Comparison of ENCODE assay signal across 29 cellular contexts in the genomic region with DNA sequence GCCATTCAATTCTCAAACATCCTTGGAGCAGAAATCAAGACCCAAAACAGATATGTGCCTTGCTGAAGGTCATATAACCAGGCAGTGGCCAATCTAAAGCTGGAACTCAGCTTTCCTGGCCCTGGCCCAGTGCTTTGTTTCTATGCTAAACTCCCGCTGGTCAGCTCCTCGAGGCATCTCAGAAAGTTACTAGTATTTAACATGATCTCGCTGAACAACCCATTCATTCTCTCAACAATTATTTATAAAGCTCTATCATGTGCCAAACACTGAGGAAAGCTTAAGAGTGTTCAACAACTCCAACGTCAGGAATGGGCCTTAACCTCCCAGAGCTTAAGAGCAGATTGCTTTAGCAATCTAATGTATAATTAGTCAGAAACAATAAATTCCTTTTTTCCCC. TPM values are rescaled to one million over a fixed set of nuclear protein-coding genes. Genes with fewer than 3 reads are reported as not detected.
"Had no signal": no experiment of that assay in that cellular context is flagged by ENCODE, and none has a peak within 500 bp of the region (broad histone marks: within the 10 kb centered on the region; RNA-seq: fewer than 3 reads in every experiment).

No MANE protein-coding gene starts in this region.

- H2AFZ ChIP-seq: PC-9 had no signal

- H3K9me3 Mint-ChIP-seq: activated CD4-positive, alpha-beta memory T cell treated with anti-CD3 and anti-CD28 coated beads, Interleukin-2, amount 10 ng/mL, durations not matched to agents 7 days and 5 days; activated naive CD8-positive, alpha-beta T cell treated with anti-CD3 and anti-CD28 coated beads for 36 hours; central memory CD8-positive, alpha-beta T cell had no signal

- DNase-seq: activated CD4-positive, alpha-beta memory T cell treated with anti-CD3 and anti-CD28 coated beads, Interleukin-2, amount 10 ng/mL, durations not matched to agents 7 days and 5 days; activated CD4-positive, alpha-beta T cell treated with anti-CD3 and anti-CD28 coated beads for 1 hour; activated CD4-positive, alpha-beta T cell treated with anti-CD3 and anti-CD28 coated beads for 48 hours; activated CD4-positive, CD25-positive, alpha-beta regulatory T cell; activated CD8-positive, alpha-beta memory T cell treated with anti-CD3 and anti-CD28 coated beads for 24 hours; activated CD8-positive, alpha-beta memory T cell treated with anti-CD3 and anti-CD28 coated beads, Interleukin-2, amount 10 ng/mL, durations not matched to agents 7 days and 5 days; activated CD8-positive, alpha-beta memory T cell treated with anti-CD3 and anti-CD28 coated beads, Interleukin-2, amount 50 U/mL, for 48 hours; activated effector memory CD4-positive, alpha-beta T cell treated with anti-CD3 and anti-CD28 coated beads, Interleukin-2, amount 50 U/mL, for 16 hours; activated naive CD4-positive, alpha-beta T cell; activated naive CD4-positive, alpha-beta T cell treated with anti-CD3 and anti-CD28 coated beads, Interleukin-2, amount 50 U/mL, for 16 hours; activated naive CD8-positive, alpha-beta T cell treated with anti-CD3 and anti-CD28 coated beads for 36 hours; activated T-cell treated with anti-CD3 and anti-CD28 coated beads, Interleukin-2, amount 50 U/mL, for 48 hours; amniotic stem cell; aorta; NCI-H1105; NCI-H1417 treated with DMSO at 0.1 percent for 48 hours; NCI-H187 treated with DMSO at 0.1 percent for 48 hours; NCI-H2081 treated with DMSO at 0.1 percent for 48 hours; NCI-H226; NCI-H524 treated with DMSO at 0.1 percent for 48 hours; NK-92 treated with Interleukin-12 subunit alpha and Interleukin-12 subunit beta, amount 100 ng/mL, for 24 hours; PC-9; SIG-M5; T1000; WERI-Rb-1 had no signal

- H3K4me3 Mint-ChIP-seq: activated CD4-positive, alpha-beta memory T cell treated with anti-CD3 and anti-CD28 coated beads, Interleukin-2, amount 10 ng/mL, durations not matched to agents 7 days and 5 days; activated CD8-positive, alpha-beta memory T cell treated with anti-CD3 and anti-CD28 coated beads, Interleukin-2, amount 10 ng/mL, durations not matched to agents 7 days and 5 days; activated naive CD8-positive, alpha-beta T cell treated with anti-CD3 and anti-CD28 coated beads for 36 hours; central memory CD8-positive, alpha-beta T cell had no signal

- ATAC-seq: activated CD8-positive, alpha-beta memory T cell treated with anti-CD3 and anti-CD28 coated beads, Interleukin-2, amount 10 ng/mL, durations not matched to agents 7 days and 5 days; Right ventricle myocardium inferior had no signal

- H3K4me1 Mint-ChIP-seq: activated CD4-positive, alpha-beta memory T cell treated with anti-CD3 and anti-CD28 coated beads, Interleukin-2, amount 10 ng/mL, durations not matched to agents 7 days and 5 days; central memory CD8-positive, alpha-beta T cell had no signal

- H3K4me2 ChIP-seq: PC-9 had no signal

- H3K27me3 ChIP-seq: cardiac muscle cell had no signal

- H3K4me3 ChIP-seq: cardiac muscle cell, PC-9 had no signal

- H3K27ac Mint-ChIP-seq: activated CD4-positive, alpha-beta memory T cell treated with anti-CD3 and anti-CD28 coated beads, Interleukin-2, amount 10 ng/mL, durations not matched to agents 7 days and 5 days; activated CD8-positive, alpha-beta memory T cell treated with anti-CD3 and anti-CD28 coated beads, Interleukin-2, amount 10 ng/mL, durations not matched to agents 7 days and 5 days; activated naive CD8-positive, alpha-beta T cell treated with anti-CD3 and anti-CD28 coated beads for 36 hours had no signal

- H3K27ac ChIP-seq: cardiac muscle cell, PC-9, RWPE1, WERI-Rb-1 had no signal

- H3K36me3 Mint-ChIP-seq: activated CD8-positive, alpha-beta memory T cell treated with anti-CD3 and anti-CD28 coated beads, Interleukin-2, amount 10 ng/mL, durations not matched to agents 7 days and 5 days; activated naive CD8-positive, alpha-beta T cell treated with anti-CD3 and anti-CD28 coated beads for 36 hours had no signal

- H3K36me3 ChIP-seq: cardiac muscle cell, WERI-Rb-1 had no signal

RNA-seq across cellular contexts. Expression of a gene that starts 54.0 kb away (rescaled TPM):
- total RNA-seq: cardiac muscle cell, Right ventricle myocardium inferior had no signal
